9 cellular contexts compared by ENCODE assay signal in the genomic region with DNA sequence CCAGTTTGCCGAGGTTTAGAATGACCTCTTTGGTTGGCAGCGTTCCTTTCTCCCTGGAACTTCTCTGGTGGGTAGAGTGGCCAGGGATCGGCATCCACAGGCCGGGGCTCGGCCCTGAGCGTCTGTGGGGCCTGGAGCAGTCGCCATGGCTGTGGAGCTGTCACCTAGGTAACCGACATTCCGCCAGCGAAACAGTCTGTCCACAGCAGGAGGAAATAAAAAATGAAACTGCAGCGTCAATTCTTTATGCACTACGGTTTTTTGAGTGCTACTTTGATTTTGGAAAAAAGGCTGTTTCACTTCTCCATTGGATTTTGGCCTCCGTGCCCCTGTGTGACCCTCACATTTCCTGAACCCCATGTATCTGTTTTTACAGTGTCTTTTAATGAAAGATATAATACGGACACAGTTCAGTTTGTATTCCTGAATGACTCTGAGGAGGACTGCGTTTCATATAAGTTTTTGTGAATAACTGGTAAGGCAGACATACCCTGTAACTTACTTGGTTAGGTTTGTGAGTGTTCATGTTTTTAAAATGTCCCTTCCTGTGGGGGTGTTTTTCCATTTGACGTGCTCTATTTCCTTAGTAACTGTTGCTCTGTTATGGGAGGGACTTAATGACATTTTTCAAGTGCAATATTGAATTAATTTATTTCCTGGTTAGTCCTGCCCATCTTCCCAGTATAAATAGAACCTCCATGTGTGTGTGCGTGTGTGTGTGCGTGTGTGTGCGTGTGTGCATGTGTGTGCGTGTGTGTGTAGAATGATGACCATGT.
A peak's percentile ranks its signal among the peaks of the same experiment; 100 is the strongest.
DNase-seq lines count a peak whose midpoint lies in the region; ATAC-seq, FAIRE-seq and TF ChIP-seq lines count a peak whose summit lies in the region.
"Had no signal": no experiment of that assay in that cellular context is flagged by ENCODE, and none has a peak within 500 bp of the region (broad histone marks: within the 10 kb centered on the region; RNA-seq: fewer than 3 reads in every experiment).

No MANE protein-coding gene starts in this region.

- peak; percentile 38 for DNase-seq in activated CD4-positive, alpha-beta T cell treated with anti-CD3 and anti-CD28 coated beads for 48 hours
- DNase-seq in endothelial cell of umbilical vein (ENCODE audit: low read depth, low spot score): peak; percentile 94
- DNase-seq in type B pancreatic cell (ENCODE audit: extremely low spot score, unreplicated experiment): no peak
- DNase-seq in NK-92 treated with Interleukin-12 subunit alpha and Interleukin-12 subunit beta, amount 100 ng/mL, for 24 hours (lab: John Stamatoyannopoulos, UW): no peak

- no peaks in the 10 kb centered on the region for H3K27me3 ChIP-seq in DOHH2 (ENCODE audit: control insufficient read depth, low read length)
- no peaks in the 10 kb centered on the region for H3K27me3 ChIP-seq in endothelial cell of umbilical vein (ENCODE audit: control insufficient read depth in 2 of 2, insufficient read depth in 2 of 2, low read length in 2 of 2)
- no peaks in the 10 kb centered on the region for H3K27me3 ChIP-seq in mucosa of rectum (ENCODE audit: control insufficient read depth in 2 of 2, insufficient read depth in 2 of 2, low read length in 2 of 2)

- intact Hi-C loops in endothelial cell of umbilical vein (cut with micrococcal nuclease): loop anchor here (1.0 to 5.0 kb wide), 6 partner anchors 54 to 419 kb away; no protein-coding TSS in a partner anchor

- H3K9me3 Mint-ChIP-seq in type B pancreatic cell: no peaks in the 10 kb centered on the region

- H3K9me3 ChIP-seq in DOHH2 (ENCODE audit: control insufficient read depth, insufficient read depth, low read length) (no peaks in the 10 kb centered on the region), endothelial cell of umbilical vein (replicated peaks; ENCODE audit: control insufficient read depth, insufficient read depth, low read length) (no peaks in the 10 kb centered on the region), mucosa of rectum (ENCODE audit: control insufficient read depth in 2 of 2, low read length in 2 of 2) (no peaks in the 10 kb centered on the region)

- FAIRE-seq in endothelial cell of umbilical vein (lab: Jason Lieb, UNC): peak; percentile 70
- FAIRE-seq: K562 had no signal

- H3K9ac ChIP-seq in endothelial cell of umbilical vein (replicated peaks; ENCODE audit: extremely low read depth, insufficient read depth, low read length) (peak overlapping the region; percentile 90), mucosa of rectum (ENCODE audit: low read depth in 1 of 2, low read length in 2 of 2) (peak overlapping the region; percentile 44 to 74)

- BruUV-seq in endothelial cell of umbilical vein (replicated peaks; lab: Mats Ljungman, UMichigan): TSS peak; percentile 92

- peak overlapping the region; percentile 23 for H3K4me3 Mint-ChIP-seq in type B pancreatic cell

- H3K27me3 Mint-ChIP-seq in type B pancreatic cell: peaks cover 5% of the 10 kb centered on the region

- H3K4me2 ChIP-seq in DOHH2 (ENCODE audit: low read length) (peak overlapping the region; percentile 66), endothelial cell of umbilical vein (ENCODE audit: insufficient read depth, low read length) (peak overlapping the region; percentile 80)

- peaks cover 26% of the 10 kb centered on the region for H3K4me1 Mint-ChIP-seq in type B pancreatic cell (ENCODE audit: unreplicated experiment)

- TF ChIP-seq POLR2A in endothelial cell of umbilical vein (IDR thresholded peaks at IDR 0.05; ENCODE audit: low read depth, low read length): no peak

- CTCF ChIA-PET in endothelial cell of umbilical vein (lab: Charles Lee): interaction anchor here (0.9 to 1.7 kb wide), 5 partner anchors 9 to 166 kb away, joined by 3 to 5 read pairs (median 3); no protein-coding TSS in a partner anchor

- H3K36me3 Mint-ChIP-seq in type B pancreatic cell: no peaks in the 10 kb centered on the region

- H2AFZ ChIP-seq in endothelial cell of umbilical vein (ENCODE audit: low read depth, low read length): peak overlapping the region; percentile 70

- H3K9me1 ChIP-seq in endothelial cell of umbilical vein (replicated peaks; ENCODE audit: control insufficient read depth, extremely low read depth, insufficient read depth, low read length): no peaks in the 10 kb centered on the region

- H4K20me1 ChIP-seq in DOHH2 (ENCODE audit: control insufficient read depth, insufficient read depth, low read depth, low read length) (no peaks in the 10 kb centered on the region), endothelial cell of umbilical vein (replicated peaks; ENCODE audit: control insufficient read depth, extremely low read depth, insufficient read depth, low read length) (no peaks in the 10 kb centered on the region)

- no peaks in the 10 kb centered on the region for H3F3A ChIP-seq in DOHH2 (ENCODE audit: control insufficient read depth, insufficient read depth)

- no peaks in the 10 kb centered on the region for H3K79me2 ChIP-seq in DOHH2 (ENCODE audit: control insufficient read depth, low read length)
- no peaks in the 10 kb centered on the region for H3K79me2 ChIP-seq in endothelial cell of umbilical vein (ENCODE audit: control insufficient read depth, insufficient read depth, low read length)

- peak overlapping the region; percentile 87 for H3K27ac Mint-ChIP-seq in type B pancreatic cell

- H3K36me3 ChIP-seq in DOHH2 (ENCODE audit: control insufficient read depth, low read length) (no peaks in the 10 kb centered on the region), endothelial cell of umbilical vein (ENCODE audit: control insufficient read depth in 2 of 2, extremely low read depth in 1 of 2, insufficient read depth in 2 of 2, low read length in 2 of 2) (no peaks in the 10 kb centered on the region), mucosa of rectum (ENCODE audit: control insufficient read depth in 2 of 2, insufficient read depth in 2 of 2, low read length in 2 of 2) (no peaks in the 10 kb centered on the region)

- H3K4me1 ChIP-seq in DOHH2 (ENCODE audit: control insufficient read depth, low read length) (peaks cover 19% of the 10 kb centered on the region), endothelial cell of umbilical vein (ENCODE audit: control insufficient read depth, extremely low read depth, insufficient read depth, low read length) (peaks cover 31% of the 10 kb centered on the region), mucosa of rectum (ENCODE audit: control insufficient read depth in 2 of 2, insufficient read depth in 2 of 2, low read length in 2 of 2) (peaks cover 21 to 27% of the 10 kb centered on the region in 2 donors)

- dilution Hi-C loops in endothelial cell of umbilical vein (cut with MboI; ENCODE audit: extremely low pct_ligation_motif_present, low sequenced_read_pairs): no loop called here

- peak overlapping the region; percentile 41 for H3K27ac ChIP-seq in DOHH2 (ENCODE audit: low read depth, low read length)
- peak overlapping the region; percentile 94 for H3K27ac ChIP-seq in endothelial cell of umbilical vein (ENCODE audit: insufficient read depth, low read depth, low read length)
- H3K27ac ChIP-seq in mucosa of rectum (ENCODE audit: low read depth in 2 of 2, low read length in 2 of 2): peak overlapping the region; percentile 63 to 78

- no peak for TF ChIP-seq CTCF in DOHH2 (IDR thresholded peaks at IDR 0.05; ENCODE audit: low read depth, low read length, poor library complexity, severe bottlenecking)
- TF ChIP-seq CTCF in endothelial cell of umbilical vein (IDR thresholded peaks at IDR 0.05; ENCODE audit: extremely low read depth in 1 of 2, insufficient read depth in 1 of 2, low read depth in 1 of 2, low read length in 2 of 2): no peak
- no peak for TF ChIP-seq CTCF in type B pancreatic cell (conservative IDR thresholded peaks at IDR 0.05)

- POLR2A ChIA-PET in endothelial cell of umbilical vein (lab: Charles Lee): no interaction called here

- H3K9me2 ChIP-seq in DOHH2 (replicated peaks; ENCODE audit: control insufficient read depth, low read length): no peaks in the 10 kb centered on the region

- H3K4me3 ChIP-seq in DOHH2 (ENCODE audit: low read length) (peak overlapping the region; percentile 53), endothelial cell of umbilical vein (replicated peaks in 1 of 3; ENCODE audit: insufficient read depth in 1 of 3, low read depth in 1 of 3, low read length in 3 of 3) (peak overlapping the region in 1 of 3 experiments; percentile 49), mucosa of rectum (ENCODE audit: low read length in 2 of 2) (peak overlapping the region; percentile 44 to 79)
- H3K4me3 ChIP-seq: K562 had no signal

- ATAC-seq in HG02678 (IDR thresholded peaks at IDR 0.05; ENCODE audit: unreplicated experiment) (peak; percentile 59), GM19035 (IDR thresholded peaks at IDR 0.05; ENCODE audit: unreplicated experiment) (no peak)
- ATAC-seq: K562 had no signal

TF ChIP-seq in endothelial cell of umbilical vein, 7 proteins besides CTCF, POLR2A, EP300 and RAD21:
- TF ChIP-seq EZH2 (IDR thresholded peaks at IDR 0.05; ENCODE audit: borderline replicate concordance, low read depth, low read length, severe bottlenecking): no peak
- TF ChIP-seq MYC (IDR thresholded peaks at IDR 0.05; ENCODE audit: low read depth, low read length): no peak
- TF ChIP-seq, protein P1, sequence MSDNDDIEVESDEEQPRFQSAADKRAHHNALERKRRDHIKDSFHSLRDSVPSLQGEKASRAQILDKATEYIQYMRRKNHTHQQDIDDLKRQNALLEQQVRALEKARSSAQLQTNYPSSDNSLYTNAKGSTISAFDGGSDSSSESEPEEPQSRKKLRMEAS (IDR thresholded peaks at IDR 0.05; ENCODE audit: insufficient read depth, insufficient read length): no peak
- TF ChIP-seq FOS (IDR thresholded peaks at IDR 0.05; ENCODE audit: borderline replicate concordance, insufficient read depth, low read length): no peak
- peak; percentile 36 for TF ChIP-seq JUN (IDR thresholded peaks at IDR 0.05; ENCODE audit: borderline replicate concordance, insufficient read depth, insufficient read length, low read depth)
- no peak for TF ChIP-seq POLR2AphosphoS5 (IDR thresholded peaks at IDR 0.05; ENCODE audit: insufficient read depth, low read depth, low read length)

Comparison
In these comparisons a context has a peak if more than half of its experiments do, and no peak if none do; other contexts are left out.
1. H3K27ac ChIP-seq: peak in every context shown above with its lines; median percentile 94 in endothelial cell of umbilical vein; 70 in mucosa of rectum; 41 in DOHH2.
2. DNase-seq: peak in activated CD4-positive, alpha-beta T cell treated with anti-CD3 and anti-CD28 coated beads for 48 hours (single experiment) and endothelial cell of umbilical vein (single experiment); none in type B pancreatic cell (single experiment) and NK-92 treated with Interleukin-12 subunit alpha and Interleukin-12 subunit beta, amount 100 ng/mL, for 24 hours (single experiment).